Comparison of ENCODE assay signal across 11 cellular contexts in genomic region chr10:96835826-96836365, GRCh38. TPM values are rescaled to one million over a fixed set of nuclear protein-coding genes. Genes with fewer than 3 reads are reported as not detected.
DNase-seq lines count a peak whose midpoint lies in the region; ATAC-seq and TF ChIP-seq lines count a peak whose summit lies in the region.
"Had no signal": no experiment of that assay in that cellular context is flagged by ENCODE, and none has a peak within 500 bp of the region (broad histone marks: within the 10 kb centered on the region; RNA-seq: fewer than 3 reads in every experiment).

No MANE protein-coding gene starts in this region.

- H3K9me3 ChIP-seq in DND-41 (ENCODE audit: insufficient read depth, low read length, severe bottlenecking) (no peaks in the 10 kb centered on the region), Loucy (ENCODE audit: insufficient read depth, low read depth, low read length) (no peaks in the 10 kb centered on the region), osteoblast (ENCODE audit: low read depth, low read length) (no peaks in the 10 kb centered on the region)

- peaks cover 39% of the 10 kb centered on the region for H3K4me1 ChIP-seq in DND-41 (ENCODE audit: insufficient read depth, low read length)
- H3K4me1 ChIP-seq in Loucy (ENCODE audit: insufficient read depth, low read length, poor library complexity, severe bottlenecking) = peaks cover 39% of the 10 kb centered on the region
- peaks cover 29% of the 10 kb centered on the region for H3K4me1 ChIP-seq in osteoblast (ENCODE audit: insufficient read depth, low read length)

- TF ChIP-seq CTCF in DND-41 (IDR thresholded peaks at IDR 0.05; ENCODE audit: borderline replicate concordance, extremely low read depth, low read length, poor library complexity, severe bottlenecking) = no peak
- no peak for TF ChIP-seq CTCF in Loucy (conservative IDR thresholded peaks at IDR 0.05; ENCODE audit: low read length)
- no peak for TF ChIP-seq CTCF in osteoblast (IDR thresholded peaks at IDR 0.05; ENCODE audit: extremely low read depth, low read depth, low read length)

- peaks cover 8% of the 10 kb centered on the region for H3F3A ChIP-seq in Loucy (ENCODE audit: low read depth)

- DNase-seq in DND-41 (no peak), dermis blood vessel endothelial cell (peak; percentile 50), osteoblast (ENCODE audit: insufficient read length, low spot score, missing footprints) (peak; percentile 68), HK-2 (ENCODE audit: unreplicated experiment) (no peak), NCI-H1930 (lab: John Stamatoyannopoulos, UW) (no peak)
- DNase-seq: aorta, nucleus accumbens had no signal

- H3K27me3 ChIP-seq in DND-41 (ENCODE audit: insufficient read depth, low read length, poor library complexity) (no peaks in the 10 kb centered on the region), Loucy (ENCODE audit: insufficient read depth, low read length, poor library complexity, severe bottlenecking) (no peaks in the 10 kb centered on the region), osteoblast (ENCODE audit: insufficient read depth, low read length) (no peaks in the 10 kb centered on the region)

- ATAC-seq in DND-41 (ENCODE audit: insufficient read depth, low read depth) = no peak
- ATAC-seq in HG02884 (IDR thresholded peaks at IDR 0.05; ENCODE audit: unreplicated experiment) = no peak
- no peak for ATAC-seq in HG03342 (IDR thresholded peaks at IDR 0.05; ENCODE audit: unreplicated experiment)
- ATAC-seq: activated CD4-positive, CD25-positive, alpha-beta regulatory T cell treated with anti-CD3 and anti-CD28 coated beads, Interleukin-2, amount 50 U/mL, for 24 hours had no signal

- H3K4me2 ChIP-seq in DND-41 (ENCODE audit: insufficient read depth, low read length) = peak overlapping the region; percentile 97; the same call in 1 of the 2 replicates
- peak overlapping the region; percentile 93 for H3K4me2 ChIP-seq in Loucy (ENCODE audit: low read depth, low read length, poor library complexity, severe bottlenecking)
- H3K4me2 ChIP-seq in osteoblast (ENCODE audit: insufficient read depth, low read length) = peak overlapping the region; percentile 55

- H3K36me3 ChIP-seq in DND-41 (ENCODE audit: insufficient read depth, low read length) (peaks cover 10% of the 10 kb centered on the region), Loucy (ENCODE audit: insufficient read depth, low read length) (no peaks in the 10 kb centered on the region), osteoblast (ENCODE audit: insufficient read depth, low read length) (no peaks in the 10 kb centered on the region)

- H3K9ac ChIP-seq in DND-41 (ENCODE audit: low read depth, low read length) (no peak overlapping the region), Loucy (ENCODE audit: low read depth, low read length, poor library complexity, severe bottlenecking) (peak overlapping the region; percentile 37)

- H3K79me2 ChIP-seq in DND-41 (ENCODE audit: insufficient read depth, low read length) = peaks cover 84% of the 10 kb centered on the region
- peaks cover 81% of the 10 kb centered on the region for H3K79me2 ChIP-seq in Loucy (ENCODE audit: insufficient read depth, low read length)
- peaks cover 84% of the 10 kb centered on the region for H3K79me2 ChIP-seq in osteoblast (ENCODE audit: insufficient read depth, low read length)

- H3K4me3 ChIP-seq in DND-41 (ENCODE audit: low read depth in 1 of 2, low read length in 2 of 2) = no peak overlapping the region
- peak overlapping the region; percentile 94 for H3K4me3 ChIP-seq in Loucy (ENCODE audit: low read length, poor library complexity, severe bottlenecking)
- H3K4me3 ChIP-seq in osteoblast (ENCODE audit: insufficient read depth, low read length) = peak overlapping the region; percentile 2

- H2AFZ ChIP-seq in DND-41 (ENCODE audit: low read depth, low read length) = no peak overlapping the region
- no peak overlapping the region for H2AFZ ChIP-seq in Loucy (ENCODE audit: low read length)
- no peak overlapping the region for H2AFZ ChIP-seq in osteoblast (ENCODE audit: low read length)

- no peaks in the 10 kb centered on the region for H3K9me2 ChIP-seq in Loucy (replicated peaks; ENCODE audit: low read depth, low read length)

- H4K20me1 ChIP-seq in DND-41 (ENCODE audit: insufficient read depth, low read length) = peaks cover 58% of the 10 kb centered on the region
- peaks cover 77% of the 10 kb centered on the region for H4K20me1 ChIP-seq in Loucy (ENCODE audit: insufficient read depth, low read length, poor library complexity, severe bottlenecking)
- peaks cover 72% of the 10 kb centered on the region for H4K20me1 ChIP-seq in osteoblast (ENCODE audit: insufficient read depth, low read length)

- H3K27ac ChIP-seq in DND-41 (ENCODE audit: low read length) (0 out of 2 replicates have a peak overlapping the region, but pooled peaks have one; percentile 25), osteoblast (ENCODE audit: low read depth, low read length) (no peak overlapping the region)

RNA-seq across cellular contexts. Expression of gene LCOR, which starts 3.8 kb away (rescaled TPM):
- total RNA-seq in dermis blood vessel endothelial cell = 14.8 and 23.8 TPM in 2 replicates
- total RNA-seq in osteoblast = 19.2 and 25.0 TPM in 2 replicates

Comparison
In these comparisons a context has a peak if more than half of its experiments do, and no peak if none do; other contexts are left out.
1. DNase-seq: peak in dermis blood vessel endothelial cell (single experiment) and osteoblast (single experiment); none in DND-41 (single experiment), HK-2 (single experiment) and NCI-H1930 (0 of 2).
2. H3K4me3 ChIP-seq: peak in Loucy (single experiment) and osteoblast (single experiment); none in DND-41 (0 of 2).
3. Peak in every context shown above with its lines, with median percentiles within 50 percentile points of each other: H3K4me2 ChIP-seq.